Comparison of ENCODE assay signal across 14 cellular contexts in the genomic region with DNA sequence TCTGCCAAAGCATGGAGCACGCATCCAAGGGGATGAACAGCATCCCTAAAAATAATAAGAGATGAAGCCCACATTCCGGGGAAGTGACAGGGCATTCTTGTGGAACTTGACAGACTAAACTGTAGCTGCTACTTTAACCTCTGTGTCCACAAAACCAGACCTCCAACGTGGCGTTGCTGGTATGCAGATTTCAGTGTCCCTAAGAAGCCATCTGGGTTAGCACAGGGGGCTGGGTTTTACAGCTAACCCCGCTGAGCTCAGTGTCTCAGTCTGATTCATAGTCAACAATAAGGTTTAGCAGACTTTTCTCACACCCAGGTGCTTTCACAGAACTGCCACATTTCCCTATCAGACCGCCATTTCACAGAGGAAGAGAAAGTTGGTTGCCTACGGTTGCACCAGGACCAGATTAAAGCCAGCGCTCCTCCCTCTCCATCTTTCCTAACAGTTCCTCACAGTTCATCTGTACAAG.
"Had no signal": no experiment of that assay in that cellular context is flagged by ENCODE, and none has a peak within 500 bp of the region (broad histone marks: within the 10 kb centered on the region; RNA-seq: fewer than 3 reads in every experiment).

No MANE protein-coding gene starts in this region.

- H3K36me3 ChIP-seq: breast epithelium, upper lobe of left lung had no signal

- H3K9me3 ChIP-seq: breast epithelium, suprapubic skin, upper lobe of left lung had no signal

- ATAC-seq: activated naive CD8-positive, alpha-beta T cell treated with anti-CD3 and anti-CD28 coated beads, Interleukin-2, amount 50 U/mL, for 24 hours; foreskin keratinocyte; left cardiac atrium; natural killer cell treated with Interleukin-12 subunit alpha and Interleukin-12 subunit beta and Interleukin-15 and Interleukin-18, amount 100 ng/mL, for 72 hours; right cardiac atrium had no signal

- H3K4me3 ChIP-seq: breast epithelium, suprapubic skin, upper lobe of left lung had no signal

- H3K4me1 ChIP-seq: breast epithelium, foreskin keratinocyte, suprapubic skin, upper lobe of left lung had no signal

- DNase-seq: activated naive CD4-positive, alpha-beta T cell; activated naive CD8-positive, alpha-beta T cell treated with anti-CD3 and anti-CD28 coated beads, Interleukin-2, amount 50 U/mL, for 24 hours; aorta; effector memory CD4-positive, alpha-beta T cell; foreskin keratinocyte; left cardiac atrium; occipital lobe; right cardiac atrium; small intestine; T-helper 9 cell; upper lobe of left lung had no signal

- H3K27ac ChIP-seq: breast epithelium, foreskin keratinocyte, suprapubic skin had no signal

- H3K27me3 ChIP-seq: breast epithelium, foreskin keratinocyte, suprapubic skin, upper lobe of left lung had no signal
